In the genomic region with DNA sequence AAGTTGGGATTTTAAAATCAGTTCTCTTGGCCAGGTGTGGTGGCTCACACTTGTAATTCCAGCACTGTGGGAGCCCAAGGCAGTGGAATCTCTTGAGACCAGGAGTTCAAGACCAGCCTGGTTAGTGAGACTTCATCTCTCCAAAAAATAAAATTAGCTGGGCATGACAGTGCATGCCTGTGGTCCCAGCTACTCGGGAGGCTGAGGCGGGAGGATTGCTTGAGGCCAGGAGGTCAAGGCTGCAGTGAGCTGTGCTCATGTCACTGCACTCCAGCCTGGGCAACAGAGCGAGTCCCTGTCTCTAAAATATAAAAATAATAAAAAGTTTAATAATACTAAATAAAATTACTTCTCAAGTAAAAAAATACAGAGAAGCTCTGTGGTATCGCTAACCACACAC, we compare ENCODE assay signal across 1 cellular context.
TF ChIP-seq lines count a peak whose summit lies in the region.

No MANE protein-coding gene starts in this region.

TF ChIP-seq in HepG2, 621 proteins besides CTCF, POLR2A, EP300 and RAD21 (continued from another document):
- TF ChIP-seq SP5 (CRISPR knock-in tag; IDR thresholded peaks at IDR 0.05; ENCODE audit: borderline replicate concordance, low read depth): no peak
- TF ChIP-seq ZNF431 (CRISPR knock-in tag; IDR thresholded peaks at IDR 0.05; ENCODE audit: borderline replicate concordance, low read depth): no peak
- TF ChIP-seq ZNF670 (CRISPR knock-in tag; IDR thresholded peaks at IDR 0.05; ENCODE audit: borderline replicate concordance): 0 out of 2 replicates have a peak, but pooled peaks have one; percentile 6
- TF ChIP-seq, protein P1, sequence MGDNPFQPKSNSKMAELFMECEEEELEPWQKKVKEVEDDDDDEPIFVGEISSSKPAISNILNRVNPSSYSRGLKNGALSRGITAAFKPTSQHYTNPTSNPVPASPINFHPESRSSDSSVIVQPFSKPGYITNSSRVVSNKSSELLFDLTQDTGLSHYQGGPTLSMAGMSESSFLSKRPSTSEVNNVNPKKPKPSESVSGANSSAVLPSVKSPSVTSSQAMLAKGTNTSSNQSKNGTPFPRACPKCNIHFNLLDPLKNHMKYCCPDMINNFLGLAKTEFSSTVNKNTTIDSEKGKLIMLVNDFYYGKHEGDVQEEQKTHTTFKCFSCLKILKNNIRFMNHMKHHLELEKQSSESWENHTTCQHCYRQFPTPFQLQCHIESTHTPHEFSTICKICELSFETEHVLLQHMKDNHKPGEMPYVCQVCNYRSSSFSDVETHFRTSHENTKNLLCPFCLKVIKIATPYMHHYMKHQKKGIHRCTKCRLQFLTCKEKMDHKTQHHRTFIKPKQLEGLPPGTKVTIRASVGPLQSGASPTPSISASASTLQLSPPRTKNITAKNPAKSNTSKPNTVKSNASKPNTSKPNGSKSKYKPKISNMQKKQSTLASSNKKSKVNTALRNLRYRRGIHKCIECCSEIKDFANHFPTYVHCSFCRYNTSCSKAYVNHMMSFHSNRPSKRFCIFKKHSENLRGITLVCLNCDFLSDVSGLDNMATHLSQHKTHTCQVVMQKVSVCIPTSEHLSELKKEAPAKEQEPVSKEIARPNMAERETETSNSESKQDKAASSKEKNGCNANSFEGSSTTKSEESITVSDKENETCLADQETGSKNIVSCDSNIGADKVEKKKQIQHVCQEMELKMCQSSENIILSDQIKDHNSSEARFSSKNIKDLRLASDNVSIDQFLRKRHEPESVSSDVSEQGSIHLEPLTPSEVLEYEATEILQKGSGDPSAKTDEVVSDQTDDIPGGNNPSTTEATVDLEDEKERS (CRISPR knock-in tag; IDR thresholded peaks at IDR 0.05): peak; percentile 13; the same call in 1 of the 2 replicates
- TF ChIP-seq, protein P2, sequence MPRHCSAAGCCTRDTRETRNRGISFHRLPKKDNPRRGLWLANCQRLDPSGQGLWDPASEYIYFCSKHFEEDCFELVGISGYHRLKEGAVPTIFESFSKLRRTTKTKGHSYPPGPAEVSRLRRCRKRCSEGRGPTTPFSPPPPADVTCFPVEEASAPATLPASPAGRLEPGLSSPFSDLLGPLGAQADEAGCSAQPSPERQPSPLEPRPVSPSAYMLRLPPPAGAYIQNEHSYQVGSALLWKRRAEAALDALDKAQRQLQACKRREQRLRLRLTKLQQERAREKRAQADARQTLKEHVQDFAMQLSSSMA (CRISPR knock-in tag; IDR thresholded peaks at IDR 0.05): no peak
- no peak for TF ChIP-seq TBX2 (CRISPR knock-in tag; IDR thresholded peaks at IDR 0.05; ENCODE audit: borderline replicate concordance)
- no peak for TF ChIP-seq ZNF432 (CRISPR knock-in tag; IDR thresholded peaks at IDR 0.05; ENCODE audit: borderline replicate concordance)
- TF ChIP-seq, protein P3, sequence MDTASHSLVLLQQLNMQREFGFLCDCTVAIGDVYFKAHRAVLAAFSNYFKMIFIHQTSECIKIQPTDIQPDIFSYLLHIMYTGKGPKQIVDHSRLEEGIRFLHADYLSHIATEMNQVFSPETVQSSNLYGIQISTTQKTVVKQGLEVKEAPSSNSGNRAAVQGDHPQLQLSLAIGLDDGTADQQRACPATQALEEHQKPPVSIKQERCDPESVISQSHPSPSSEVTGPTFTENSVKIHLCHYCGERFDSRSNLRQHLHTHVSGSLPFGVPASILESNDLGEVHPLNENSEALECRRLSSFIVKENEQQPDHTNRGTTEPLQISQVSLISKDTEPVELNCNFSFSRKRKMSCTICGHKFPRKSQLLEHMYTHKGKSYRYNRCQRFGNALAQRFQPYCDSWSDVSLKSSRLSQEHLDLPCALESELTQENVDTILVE (CRISPR knock-in tag; IDR thresholded peaks at IDR 0.05): no peak
- TF ChIP-seq JUN (CRISPR knock-in tag; IDR thresholded peaks at IDR 0.05): no peak
- TF ChIP-seq, protein P4, sequence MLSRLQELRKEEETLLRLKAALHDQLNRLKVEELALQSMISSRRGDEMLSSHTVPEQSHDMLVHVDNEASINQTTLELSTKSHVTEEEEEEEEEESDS (CRISPR knock-in tag; IDR thresholded peaks at IDR 0.05; ENCODE audit: borderline replicate concordance): no peak
- TF ChIP-seq, protein P5, sequence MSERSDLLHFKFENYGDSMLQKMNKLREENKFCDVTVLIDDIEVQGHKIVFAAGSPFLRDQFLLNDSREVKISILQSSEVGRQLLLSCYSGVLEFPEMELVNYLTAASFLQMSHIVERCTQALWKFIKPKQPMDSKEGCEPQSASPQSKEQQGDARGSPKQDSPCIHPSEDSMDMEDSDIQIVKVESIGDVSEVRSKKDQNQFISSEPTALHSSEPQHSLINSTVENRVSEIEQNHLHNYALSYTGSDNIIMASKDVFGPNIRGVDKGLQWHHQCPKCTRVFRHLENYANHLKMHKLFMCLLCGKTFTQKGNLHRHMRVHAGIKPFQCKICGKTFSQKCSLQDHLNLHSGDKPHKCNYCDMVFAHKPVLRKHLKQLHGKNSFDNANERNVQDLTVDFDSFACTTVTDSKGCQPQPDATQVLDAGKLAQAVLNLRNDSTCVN (CRISPR knock-in tag; IDR thresholded peaks at IDR 0.05; ENCODE audit: borderline replicate concordance): 0 out of 2 replicates have a peak, but pooled peaks have one; percentile 3
- 0 out of 2 replicates have a peak, but pooled peaks have one; percentile 8 for TF ChIP-seq ZNF816 (CRISPR knock-in tag; IDR thresholded peaks at IDR 0.05; ENCODE audit: borderline replicate concordance)
- no peak for TF ChIP-seq SETDB1 (CRISPR knock-in tag; IDR thresholded peaks at IDR 0.05; ENCODE audit: borderline replicate concordance)
- no peak for TF ChIP-seq RBM22 (optimal IDR thresholded peaks at IDR 0.05; ENCODE audit: low read length)
- TF ChIP-seq ZNF468 (CRISPR knock-in tag; IDR thresholded peaks at IDR 0.05): no peak
- no peak for TF ChIP-seq ZFX (CRISPR knock-in tag; IDR thresholded peaks at IDR 0.05; ENCODE audit: low read depth)
- TF ChIP-seq REPIN1 (CRISPR knock-in tag; IDR thresholded peaks at IDR 0.05; ENCODE audit: borderline replicate concordance, low read depth): 0 out of 2 replicates have a peak, but pooled peaks have one; percentile 1
- TF ChIP-seq KDM1A (CRISPR knock-in tag; IDR thresholded peaks at IDR 0.05): 0 out of 2 replicates have a peak, but pooled peaks have one; percentile 76
- TF ChIP-seq, protein P6, sequence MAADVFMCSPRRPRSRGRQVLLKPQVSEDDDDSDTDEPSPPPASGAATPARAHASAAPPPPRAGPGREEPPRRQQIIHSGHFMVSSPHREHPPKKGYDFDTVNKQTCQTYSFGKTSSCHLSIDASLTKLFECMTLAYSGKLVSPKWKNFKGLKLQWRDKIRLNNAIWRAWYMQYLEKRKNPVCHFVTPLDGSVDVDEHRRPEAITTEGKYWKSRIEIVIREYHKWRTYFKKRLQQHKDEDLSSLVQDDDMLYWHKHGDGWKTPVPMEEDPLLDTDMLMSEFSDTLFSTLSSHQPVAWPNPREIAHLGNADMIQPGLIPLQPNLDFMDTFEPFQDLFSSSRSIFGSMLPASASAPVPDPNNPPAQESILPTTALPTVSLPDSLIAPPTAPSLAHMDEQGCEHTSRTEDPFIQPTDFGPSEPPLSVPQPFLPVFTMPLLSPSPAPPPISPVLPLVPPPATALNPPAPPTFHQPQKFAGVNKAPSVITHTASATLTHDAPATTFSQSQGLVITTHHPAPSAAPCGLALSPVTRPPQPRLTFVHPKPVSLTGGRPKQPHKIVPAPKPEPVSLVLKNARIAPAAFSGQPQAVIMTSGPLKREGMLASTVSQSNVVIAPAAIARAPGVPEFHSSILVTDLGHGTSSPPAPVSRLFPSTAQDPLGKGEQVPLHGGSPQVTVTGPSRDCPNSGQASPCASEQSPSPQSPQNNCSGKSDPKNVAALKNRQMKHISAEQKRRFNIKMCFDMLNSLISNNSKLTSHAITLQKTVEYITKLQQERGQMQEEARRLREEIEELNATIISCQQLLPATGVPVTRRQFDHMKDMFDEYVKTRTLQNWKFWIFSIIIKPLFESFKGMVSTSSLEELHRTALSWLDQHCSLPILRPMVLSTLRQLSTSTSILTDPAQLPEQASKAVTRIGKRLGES (CRISPR knock-in tag; IDR thresholded peaks at IDR 0.05; ENCODE audit: borderline replicate concordance): no peak
- TF ChIP-seq, protein P7, sequence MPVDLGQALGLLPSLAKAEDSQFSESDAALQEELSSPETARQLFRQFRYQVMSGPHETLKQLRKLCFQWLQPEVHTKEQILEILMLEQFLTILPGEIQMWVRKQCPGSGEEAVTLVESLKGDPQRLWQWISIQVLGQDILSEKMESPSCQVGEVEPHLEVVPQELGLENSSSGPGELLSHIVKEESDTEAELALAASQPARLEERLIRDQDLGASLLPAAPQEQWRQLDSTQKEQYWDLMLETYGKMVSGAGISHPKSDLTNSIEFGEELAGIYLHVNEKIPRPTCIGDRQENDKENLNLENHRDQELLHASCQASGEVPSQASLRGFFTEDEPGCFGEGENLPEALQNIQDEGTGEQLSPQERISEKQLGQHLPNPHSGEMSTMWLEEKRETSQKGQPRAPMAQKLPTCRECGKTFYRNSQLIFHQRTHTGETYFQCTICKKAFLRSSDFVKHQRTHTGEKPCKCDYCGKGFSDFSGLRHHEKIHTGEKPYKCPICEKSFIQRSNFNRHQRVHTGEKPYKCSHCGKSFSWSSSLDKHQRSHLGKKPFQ (CRISPR knock-in tag; IDR thresholded peaks at IDR 0.05; ENCODE audit: insufficient replicate concordance): no peak
- no peak for TF ChIP-seq ZBTB1 (CRISPR knock-in tag; IDR thresholded peaks at IDR 0.05; ENCODE audit: borderline replicate concordance)
- TF ChIP-seq ZNF891 (CRISPR knock-in tag; IDR thresholded peaks at IDR 0.05): no peak; the same call in 1 of the 2 replicates
- no peak for TF ChIP-seq FOXK1 (CRISPR knock-in tag; IDR thresholded peaks at IDR 0.05; ENCODE audit: borderline replicate concordance, low read depth)
- TF ChIP-seq RCOR2 (CRISPR knock-in tag; IDR thresholded peaks at IDR 0.05): 0 out of 2 replicates have a peak, but pooled peaks have one; percentile 58
- TF ChIP-seq, protein P8, sequence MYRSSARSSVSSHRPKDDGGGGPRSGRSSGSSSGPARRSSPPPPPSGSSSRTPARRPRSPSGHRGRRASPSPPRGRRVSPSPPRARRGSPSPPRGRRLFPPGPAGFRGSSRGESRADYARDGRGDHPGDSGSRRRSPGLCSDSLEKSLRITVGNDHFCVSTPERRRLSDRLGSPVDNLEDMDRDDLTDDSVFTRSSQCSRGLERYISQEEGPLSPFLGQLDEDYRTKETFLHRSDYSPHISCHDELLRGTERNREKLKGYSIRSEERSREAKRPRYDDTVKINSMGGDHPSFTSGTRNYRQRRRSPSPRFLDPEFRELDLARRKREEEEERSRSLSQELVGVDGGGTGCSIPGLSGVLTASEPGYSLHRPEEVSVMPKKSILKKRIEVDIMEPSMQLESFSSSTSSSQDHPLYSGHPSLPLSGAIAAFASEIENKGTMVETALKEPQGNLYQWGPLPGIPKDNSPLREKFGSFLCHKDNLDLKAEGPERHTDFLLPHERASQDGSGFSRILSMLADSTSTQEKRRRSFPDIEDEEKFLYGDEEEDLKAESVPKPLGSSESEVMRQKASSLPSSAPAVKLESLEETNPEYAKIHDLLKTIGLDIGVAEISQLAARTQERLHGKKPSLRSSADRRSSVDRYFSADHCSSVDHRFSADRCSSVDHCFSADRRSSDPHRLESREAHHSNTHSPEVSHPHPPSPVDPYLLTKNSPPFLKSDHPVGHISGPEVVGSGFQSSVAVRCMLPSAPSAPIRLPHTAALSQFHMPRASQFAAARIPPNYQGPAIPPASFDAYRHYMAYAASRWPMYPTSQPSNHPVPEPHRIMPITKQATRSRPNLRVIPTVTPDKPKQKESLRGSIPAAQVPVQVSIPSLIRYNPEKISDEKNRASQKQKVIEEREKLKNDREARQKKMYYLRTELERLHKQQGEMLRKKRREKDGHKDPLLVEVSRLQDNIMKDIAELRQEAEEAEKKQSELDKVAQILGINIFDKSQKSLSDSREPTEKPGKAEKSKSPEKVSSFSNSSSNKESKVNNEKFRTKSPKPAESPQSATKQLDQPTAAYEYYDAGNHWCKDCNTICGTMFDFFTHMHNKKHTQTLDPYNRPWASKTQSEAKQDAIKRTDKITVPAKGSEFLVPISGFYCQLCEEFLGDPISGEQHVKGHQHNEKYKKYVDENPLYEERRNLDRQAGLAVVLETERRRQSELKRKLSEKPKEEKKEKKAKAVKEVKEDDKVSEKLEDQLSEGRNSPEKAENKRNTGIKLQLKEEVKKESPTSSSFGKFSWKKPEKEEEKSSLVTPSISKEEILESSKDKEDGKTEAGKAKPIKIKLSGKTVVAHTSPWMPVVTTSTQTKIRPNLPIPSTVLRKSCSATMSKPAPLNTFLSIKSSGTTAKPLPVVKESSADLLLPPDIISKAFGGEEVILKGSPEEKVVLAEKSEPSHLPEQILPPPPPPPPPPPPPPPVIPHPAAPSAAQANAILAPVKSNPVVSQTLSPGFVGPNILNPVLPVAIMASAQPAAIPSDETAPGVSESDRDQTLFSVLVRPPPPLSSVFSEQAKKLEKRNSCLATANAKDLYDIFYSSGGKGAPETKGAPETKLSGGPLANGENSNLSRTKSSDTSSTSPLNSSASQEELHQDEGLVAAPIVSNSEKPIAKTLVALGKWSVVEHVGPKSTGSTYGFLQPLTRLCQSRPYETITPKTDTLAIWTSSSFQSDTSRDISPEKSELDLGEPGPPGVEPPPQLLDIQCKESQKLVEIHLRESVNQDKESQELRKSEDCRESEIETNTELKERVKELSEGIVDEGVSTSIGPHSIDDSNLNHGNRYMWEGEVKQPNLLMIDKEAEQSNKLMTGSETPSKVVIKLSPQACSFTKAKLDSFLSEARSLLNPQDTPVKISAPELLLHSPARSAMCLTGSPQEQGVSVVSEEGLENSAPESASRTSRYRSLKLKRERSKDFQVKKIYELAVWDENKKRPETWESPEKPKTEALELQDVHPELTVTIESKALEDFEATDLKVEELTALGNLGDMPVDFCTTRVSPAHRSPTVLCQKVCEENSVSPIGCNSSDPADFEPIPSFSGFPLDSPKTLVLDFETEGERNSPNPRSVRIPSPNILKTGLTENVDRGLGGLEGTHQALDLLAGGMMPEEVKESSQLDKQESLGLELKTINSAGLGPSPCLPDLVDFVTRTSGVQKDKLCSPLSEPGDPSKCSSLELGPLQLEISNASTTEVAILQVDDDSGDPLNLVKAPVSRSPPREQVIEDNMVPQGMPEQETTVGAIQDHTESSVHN (CRISPR knock-in tag; IDR thresholded peaks at IDR 0.05): no peak
